Comparison of ENCODE assay signal across 11 cellular contexts in the genomic region with DNA sequence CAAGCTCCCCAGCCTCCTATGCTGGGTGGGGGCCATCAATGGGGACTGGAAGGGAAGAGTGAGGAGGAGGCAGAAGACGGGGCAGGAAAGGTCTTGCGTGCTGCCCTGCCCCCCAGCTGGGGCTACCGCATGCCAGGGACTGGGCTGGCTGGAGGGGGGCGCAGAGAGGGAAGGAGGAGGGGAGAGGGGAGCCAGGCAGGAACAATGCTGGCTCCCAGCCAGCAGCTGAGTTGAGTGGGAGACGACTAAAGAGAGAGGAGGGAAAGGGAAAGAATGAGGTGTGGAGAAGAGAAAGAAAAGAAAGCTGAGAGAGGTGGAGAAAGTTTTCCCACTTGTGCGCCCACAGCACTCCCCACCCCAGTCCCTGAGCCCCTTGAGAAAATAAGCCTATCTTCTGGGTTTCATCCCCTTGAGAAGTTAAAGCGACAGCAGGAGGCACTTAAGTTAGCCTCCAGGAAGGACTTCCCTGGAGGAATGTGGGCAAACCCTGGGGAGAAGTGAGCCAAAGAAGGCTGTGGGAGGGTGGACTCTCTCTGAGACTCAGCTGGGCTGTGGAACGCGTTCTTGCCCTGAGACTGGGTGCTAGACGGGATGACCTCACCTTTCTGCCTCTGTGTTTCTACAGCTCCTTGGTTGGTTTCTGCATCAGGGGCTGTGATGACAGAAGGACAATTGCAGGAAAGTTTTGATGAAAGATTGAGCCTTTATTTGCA. TPM values are rescaled to one million over a fixed set of nuclear protein-coding genes. Genes with fewer than 3 reads are reported as not detected.
A peak's percentile ranks its signal among the peaks of the same experiment; 100 is the strongest.
DNase-seq lines count a peak whose midpoint lies in the region; ATAC-seq and TF ChIP-seq lines count a peak whose summit lies in the region.
"Had no signal": no experiment of that assay in that cellular context is flagged by ENCODE, and none has a peak within 500 bp of the region (broad histone marks: within the 10 kb centered on the region; RNA-seq: fewer than 3 reads in every experiment).

No MANE protein-coding gene starts in this region.

- 23 to 28% methylated on average over 10 of the region's 10 CpGs for whole genome bisulfite sequencing in heart right ventricle, 2 donors
- WGBS in suprapubic skin = 27% methylated on average over 10 of the region's 10 CpGs

- peak overlapping the region; percentile 53 for H3K27ac Mint-ChIP-seq in activated naive CD4-positive, alpha-beta T cell treated with anti-CD3 and anti-CD28 coated beads, Interleukin-2, amount 50 U/mL, for 24 hours
- H3K27ac Mint-ChIP-seq in stimulated activated memory B cell treated with anti-CD40 and anti-IgM and Interleukin-4, amounts not matched to agents 10 μg/mL and 1 μg/mL and 100 μg/mL, for 72 hours = no peak overlapping the region
- H3K27ac Mint-ChIP-seq: CD4-positive, CD25-positive, alpha-beta regulatory T cell had no signal

- H3K36me3 ChIP-seq in heart right ventricle (no peaks in the 10 kb centered on the region), suprapubic skin (no peaks in the 10 kb centered on the region)

- no peak for TF ChIP-seq EP300 in suprapubic skin (IDR thresholded peaks at IDR 0.05)

- ATAC-seq in SK-N-SH treated with all-trans-retinoic acid at 6 μM for 48 hours (no peak), heart right ventricle (peak in 5 of 8 donors; percentile 4 to 29 (median 18))
- no peak for ATAC-seq in stimulated activated memory B cell treated with anti-CD40 and anti-IgM and Interleukin-4, amounts not matched to agents 10 μg/mL and 1 μg/mL and 100 μg/mL, for 72 hours

- peaks cover 30% of the 10 kb centered on the region for H3K27me3 Mint-ChIP-seq in activated naive CD4-positive, alpha-beta T cell treated with anti-CD3 and anti-CD28 coated beads, Interleukin-2, amount 50 U/mL, for 24 hours
- H3K27me3 Mint-ChIP-seq in stimulated activated memory B cell treated with anti-CD40 and anti-IgM and Interleukin-4, amounts not matched to agents 10 μg/mL and 1 μg/mL and 100 μg/mL, for 72 hours = peaks cover 70% of the 10 kb centered on the region

- no peak overlapping the region for H3K27ac ChIP-seq in heart right ventricle
- H3K27ac ChIP-seq in suprapubic skin = no peak overlapping the region

- H3K9me3 ChIP-seq in heart right ventricle (no peaks in the 10 kb centered on the region), suprapubic skin (no peaks in the 10 kb centered on the region)

- peaks cover 3% of the 10 kb centered on the region for H3K36me3 Mint-ChIP-seq in activated naive CD4-positive, alpha-beta T cell treated with anti-CD3 and anti-CD28 coated beads, Interleukin-2, amount 50 U/mL, for 24 hours
- H3K36me3 Mint-ChIP-seq in stimulated activated memory B cell treated with anti-CD40 and anti-IgM and Interleukin-4, amounts not matched to agents 10 μg/mL and 1 μg/mL and 100 μg/mL, for 72 hours = no peaks in the 10 kb centered on the region
- H3K36me3 Mint-ChIP-seq: activated naive CD8-positive, alpha-beta T cell treated with anti-CD3 and anti-CD28 coated beads for 36 hours; CD4-positive, CD25-positive, alpha-beta regulatory T cell; naive thymus-derived CD8-positive, alpha-beta T cell had no signal

- H3K4me3 ChIP-seq in heart right ventricle (peak overlapping the region in 2 of 10 donors; percentile 26 to 36), suprapubic skin (peak overlapping the region; percentile 13)

- H3K4me1 ChIP-seq in heart right ventricle (peaks cover 0 to 26% (median 17%) of the 10 kb centered on the region in 9 donors), suprapubic skin (peaks cover 50% of the 10 kb centered on the region)

- H3K4me3 Mint-ChIP-seq in activated naive CD4-positive, alpha-beta T cell treated with anti-CD3 and anti-CD28 coated beads, Interleukin-2, amount 50 U/mL, for 24 hours = no peak overlapping the region
- H3K4me3 Mint-ChIP-seq in stimulated activated memory B cell treated with anti-CD40 and anti-IgM and Interleukin-4, amounts not matched to agents 10 μg/mL and 1 μg/mL and 100 μg/mL, for 72 hours = no peak overlapping the region
- H3K4me3 Mint-ChIP-seq: activated naive CD8-positive, alpha-beta T cell treated with anti-CD3 and anti-CD28 coated beads for 36 hours had no signal

- peaks cover 24% of the 10 kb centered on the region for H3K4me1 Mint-ChIP-seq in activated naive CD4-positive, alpha-beta T cell treated with anti-CD3 and anti-CD28 coated beads, Interleukin-2, amount 50 U/mL, for 24 hours
- H3K4me1 Mint-ChIP-seq in stimulated activated memory B cell treated with anti-CD40 and anti-IgM and Interleukin-4, amounts not matched to agents 10 μg/mL and 1 μg/mL and 100 μg/mL, for 72 hours = peaks cover 28% of the 10 kb centered on the region

- DNase-seq in activated naive CD4-positive, alpha-beta T cell treated with Interleukin-2 at 50 U/mL for 16 hours = no peak
- no peak for DNase-seq in heart right ventricle
- no peak for DNase-seq in suprapubic skin (ENCODE audit: low spot score in 2 of 2)
- no peak for DNase-seq in amniotic stem cell (lab: John Stamatoyannopoulos, UW)
- DNase-seq in ACHN = no peak

- TF ChIP-seq CTCF in heart right ventricle (IDR thresholded peaks at IDR 0.05) (no peak), suprapubic skin (IDR thresholded peaks at IDR 0.05) (no peak)

- in situ Hi-C loops in ACHN (cut with HindIII; ENCODE audit: low pct_ligation_motif_present, low pct_unique_long_range_greater_than_20kb, low sequenced_read_pairs) = no loop called here

- intact Hi-C loops in heart right ventricle (cut with DNase I) = loop anchor here (1.0 to 10.0 kb wide), 11 partner anchors 31 to 235 kb away; partner anchors contain the start of genes NTRK1 (in 4 of the 10), LRRC71 (in 2 of the 10) and INSRR (in 1 of the 10)

- no peak for TF ChIP-seq POLR2A in suprapubic skin (IDR thresholded peaks at IDR 0.05)

- H3K9me3 Mint-ChIP-seq in activated naive CD4-positive, alpha-beta T cell treated with anti-CD3 and anti-CD28 coated beads, Interleukin-2, amount 50 U/mL, for 24 hours = no peaks in the 10 kb centered on the region
- H3K9me3 Mint-ChIP-seq in stimulated activated memory B cell treated with anti-CD40 and anti-IgM and Interleukin-4, amounts not matched to agents 10 μg/mL and 1 μg/mL and 100 μg/mL, for 72 hours = no peaks in the 10 kb centered on the region
- H3K9me3 Mint-ChIP-seq: activated naive CD8-positive, alpha-beta T cell treated with anti-CD3 and anti-CD28 coated beads for 36 hours; CD4-positive, CD25-positive, alpha-beta regulatory T cell; naive thymus-derived CD8-positive, alpha-beta T cell had no signal

- H3K27me3 ChIP-seq in heart right ventricle = peaks cover 0 to 88% (median 52%) of the 10 kb centered on the region in 7 donors
- peaks cover under 1% of the 10 kb centered on the region for H3K27me3 ChIP-seq in suprapubic skin

TF ChIP-seq in SK-N-SH treated with all-trans-retinoic acid at 6 μM for 48 hours, 23 proteins besides CTCF, POLR2A, EP300 and RAD21:
- TF ChIP-seq, protein P1, sequence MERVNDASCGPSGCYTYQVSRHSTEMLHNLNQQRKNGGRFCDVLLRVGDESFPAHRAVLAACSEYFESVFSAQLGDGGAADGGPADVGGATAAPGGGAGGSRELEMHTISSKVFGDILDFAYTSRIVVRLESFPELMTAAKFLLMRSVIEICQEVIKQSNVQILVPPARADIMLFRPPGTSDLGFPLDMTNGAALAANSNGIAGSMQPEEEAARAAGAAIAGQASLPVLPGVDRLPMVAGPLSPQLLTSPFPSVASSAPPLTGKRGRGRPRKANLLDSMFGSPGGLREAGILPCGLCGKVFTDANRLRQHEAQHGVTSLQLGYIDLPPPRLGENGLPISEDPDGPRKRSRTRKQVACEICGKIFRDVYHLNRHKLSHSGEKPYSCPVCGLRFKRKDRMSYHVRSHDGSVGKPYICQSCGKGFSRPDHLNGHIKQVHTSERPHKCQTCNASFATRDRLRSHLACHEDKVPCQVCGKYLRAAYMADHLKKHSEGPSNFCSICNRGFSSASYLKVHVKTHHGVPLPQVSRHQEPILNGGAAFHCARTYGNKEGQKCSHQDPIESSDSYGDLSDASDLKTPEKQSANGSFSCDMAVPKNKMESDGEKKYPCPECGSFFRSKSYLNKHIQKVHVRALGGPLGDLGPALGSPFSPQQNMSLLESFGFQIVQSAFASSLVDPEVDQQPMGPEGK (CRISPR knock-in tag; IDR thresholded peaks at IDR 0.05; ENCODE audit: borderline replicate concordance) = peak; percentile 10; the same call in 1 of the 2 replicates
- TF ChIP-seq, protein P2, sequence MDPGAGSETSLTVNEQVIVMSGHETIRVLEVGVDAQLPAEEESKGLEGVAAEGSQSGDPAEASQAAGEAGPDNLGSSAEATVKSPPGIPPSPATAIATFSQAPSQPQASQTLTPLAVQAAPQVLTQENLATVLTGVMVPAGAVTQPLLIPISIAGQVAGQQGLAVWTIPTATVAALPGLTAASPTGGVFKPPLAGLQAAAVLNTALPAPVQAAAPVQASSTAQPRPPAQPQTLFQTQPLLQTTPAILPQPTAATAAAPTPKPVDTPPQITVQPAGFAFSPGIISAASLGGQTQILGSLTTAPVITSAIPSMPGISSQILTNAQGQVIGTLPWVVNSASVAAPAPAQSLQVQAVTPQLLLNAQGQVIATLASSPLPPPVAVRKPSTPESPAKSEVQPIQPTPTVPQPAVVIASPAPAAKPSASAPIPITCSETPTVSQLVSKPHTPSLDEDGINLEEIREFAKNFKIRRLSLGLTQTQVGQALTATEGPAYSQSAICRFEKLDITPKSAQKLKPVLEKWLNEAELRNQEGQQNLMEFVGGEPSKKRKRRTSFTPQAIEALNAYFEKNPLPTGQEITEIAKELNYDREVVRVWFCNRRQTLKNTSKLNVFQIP (CRISPR knock-in tag; IDR thresholded peaks at IDR 0.05; ENCODE audit: borderline replicate concordance, low read depth) = no peak

RNA-seq across cellular contexts. Expression of gene NES, which starts 12.9 kb away (rescaled TPM):
- total RNA-seq in heart right ventricle = 100 to 1,000 TPM in 9 of 10 donors, 10 to 100 TPM in 1; 84.6 to 389 (median 196) TPM
- 100 to 1,000 TPM in 1 of 2 donors, 10 to 100 TPM in 1; 46.8 to 116 TPM for polyA plus RNA-seq in heart right ventricle
- 1 to 10 TPM; 1.9 to 7.4 (median 4.8) TPM for total RNA-seq in suprapubic skin
- total RNA-seq: naive thymus-derived CD8-positive, alpha-beta T cell had no signal
- polyA plus RNA-seq: CD4-positive, CD25-positive, alpha-beta regulatory T cell; naive thymus-derived CD8-positive, alpha-beta T cell had no signal

RNA-seq across cellular contexts. Expression of gene CRABP2, which starts 15.3 kb away (rescaled TPM):
- total RNA-seq in heart right ventricle (1 to 10 TPM in 4 of 10 donors, under 1 TPM in 5, not detected in 1; 0.25 to 2.7 (median 0.64) TPM), suprapubic skin (10 to 100 TPM; 38.4 to 98.0 (median 68.2) TPM)
- polyA plus RNA-seq in heart right ventricle = 1 to 10 TPM; 1.5 to 1.8 TPM
- polyA plus RNA-seq: CD4-positive, CD25-positive, alpha-beta regulatory T cell; naive thymus-derived CD8-positive, alpha-beta T cell had no signal

RNA-seq across cellular contexts. Expression of gene METTL25B, which starts 38.2 kb away (rescaled TPM):
- total RNA-seq in heart right ventricle (10 to 100 TPM; 12.8 to 18.8 (median 15.2) TPM), suprapubic skin (10 to 100 TPM; 20.7 to 40.3 (median 34.2) TPM)
- 10 to 100 TPM; 17.0 to 45.2 TPM for polyA plus RNA-seq in heart right ventricle

RNA-seq across cellular contexts. Expression of gene ISG20L2, which starts 38.5 kb away (rescaled TPM):
- 10 to 100 TPM; 10.5 to 17.5 (median 15.2) TPM for total RNA-seq in heart right ventricle
- polyA plus RNA-seq in heart right ventricle = 10 to 100 TPM in 1 of 2 donors, 1 to 10 TPM in 1; 5.7 to 11.3 TPM
- 10 to 100 TPM; 33.8 to 59.6 (median 38.9) TPM for total RNA-seq in suprapubic skin

RNA-seq across cellular contexts. Expression of gene BCAN, which starts 48.2 kb away (rescaled TPM):
- total RNA-seq in heart right ventricle (under 1 TPM in 6 of 10 donors, not detected in 4; 0.14 to 0.52 (median 0.24) TPM), suprapubic skin (10 to 100 TPM; 17.8 to 41.2 (median 29.4) TPM)
- under 1 TPM; 0.20 to 0.29 TPM for polyA plus RNA-seq in heart right ventricle
- total RNA-seq: activated naive CD8-positive, alpha-beta T cell treated with anti-CD3 and anti-CD28 coated beads for 36 hours; CD4-positive, CD25-positive, alpha-beta regulatory T cell; naive thymus-derived CD8-positive, alpha-beta T cell had no signal
- polyA plus RNA-seq: CD4-positive, CD25-positive, alpha-beta regulatory T cell; naive thymus-derived CD8-positive, alpha-beta T cell had no signal

Comparison
In these comparisons a context has a peak if more than half of its experiments do, and no peak if none do; other contexts are left out.
1. ATAC-seq: peak in heart right ventricle (5 of 8); none in SK-N-SH treated with all-trans-retinoic acid at 6 μM for 48 hours (single experiment) and stimulated activated memory B cell treated with anti-CD40 and anti-IgM and Interleukin-4, amounts not matched to agents 10 μg/mL and 1 μg/mL and 100 μg/mL, for 72 hours (single experiment).
2. RNA of gene NES, which starts 12.9 kb away (total RNA-seq): 84.6 to 389 TPM in heart right ventricle; 1.9 to 7.4 TPM in suprapubic skin; every median in the first group is over 10 times any median in the second.
3. RNA of gene CRABP2, which starts 15.3 kb away (total RNA-seq): 38.4 to 98.0 TPM in suprapubic skin; 0.25 to 2.7 TPM in heart right ventricle; every median in the first group is over 10 times any median in the second.